Comparison of ENCODE assay signal across 9 cellular contexts in genomic region chr22:36238348-36239149, GRCh38. TPM values are rescaled to one million over a fixed set of nuclear protein-coding genes. Genes with fewer than 3 reads are reported as not detected.
DNase-seq lines count a peak whose midpoint lies in the region; ATAC-seq lines count a peak whose summit lies in the region.
"Had no signal": no experiment of that assay in that cellular context is flagged by ENCODE, and none has a peak within 500 bp of the region (broad histone marks: within the 10 kb centered on the region; RNA-seq: fewer than 3 reads in every experiment).

No MANE protein-coding gene starts in this region.

- no peaks in the 10 kb centered on the region for H3K27me3 ChIP-seq in CD4-positive, CD25-positive, alpha-beta regulatory T cell (ENCODE audit: control insufficient read depth, insufficient read depth, low read length)
- no peaks in the 10 kb centered on the region for H3K27me3 ChIP-seq in skeletal muscle tissue (ENCODE audit: control insufficient read depth in 3 of 3, insufficient read depth in 3 of 3, low read length in 3 of 3)

- peak overlapping the region; percentile 98 for H3K4me3 ChIP-seq in CD4-positive, CD25-positive, alpha-beta regulatory T cell (ENCODE audit: low read depth, low read length)
- peak overlapping the region; percentile 80 to 98 (median 94) for H3K4me3 ChIP-seq in skeletal muscle tissue (ENCODE audit: low read length in 3 of 3)

- no peak for DNase-seq in CD4-positive, CD25-positive, alpha-beta regulatory T cell
- DNase-seq in left ventricle myocardium superior (no peak), GDM1 (lab: John Stamatoyannopoulos, UW) (no peak), glomerular visceral epithelial cell (ENCODE audit: extremely low spot score) (no peak), SIG-M5 (lab: John Stamatoyannopoulos, UW) (no peak)

- H3K27me3 Mint-ChIP-seq in CD4-positive, CD25-positive, alpha-beta regulatory T cell: no peaks in the 10 kb centered on the region
- no peaks in the 10 kb centered on the region for H3K27me3 Mint-ChIP-seq in activated T-helper 17 cell treated with anti-CD3 and anti-CD28 coated beads, Interleukin-2, amount 50 U/mL, for 72 hours

- H3K36me3 ChIP-seq in CD4-positive, CD25-positive, alpha-beta regulatory T cell (ENCODE audit: control insufficient read depth, insufficient read depth, low read length): peaks cover 27% of the 10 kb centered on the region
- peaks cover 0 to 7% (median 3%) of the 10 kb centered on the region in 3 donors for H3K36me3 ChIP-seq in skeletal muscle tissue (ENCODE audit: control insufficient read depth in 3 of 3, insufficient read depth in 3 of 3, low read length in 3 of 3)

- peak overlapping the region; percentile 91 to 94 (median 91) for H3K9ac ChIP-seq in skeletal muscle tissue (ENCODE audit: low read depth in 1 of 3, low read length in 3 of 3)

- ATAC-seq in CD4-positive, CD25-positive, alpha-beta regulatory T cell (ENCODE audit: low read depth in 2 of 2): no peak
- ATAC-seq in HG03135 (IDR thresholded peaks at IDR 0.05; ENCODE audit: unreplicated experiment) (peak; percentile 4), left ventricle myocardium superior (peak; percentile 48)
- ATAC-seq in activated T-helper 17 cell treated with anti-CD3 and anti-CD28 coated beads, Interleukin-2, amount 50 U/mL, for 72 hours (replicated peaks): peak; percentile 8

- peak overlapping the region; percentile 96 to 100 (median 99) for H3K4me3 Mint-ChIP-seq in CD4-positive, CD25-positive, alpha-beta regulatory T cell
- H3K4me3 Mint-ChIP-seq in activated T-helper 17 cell treated with anti-CD3 and anti-CD28 coated beads, Interleukin-2, amount 50 U/mL, for 72 hours: peak overlapping the region; percentile 98

- intact Hi-C loops in left ventricle myocardium superior (cut with micrococcal nuclease): no loop called here

- peaks cover 0 to 12% (median 2%) of the 10 kb centered on the region in 7 donors for H3K9me3 Mint-ChIP-seq in CD4-positive, CD25-positive, alpha-beta regulatory T cell
- no peaks in the 10 kb centered on the region for H3K9me3 Mint-ChIP-seq in activated T-helper 17 cell treated with anti-CD3 and anti-CD28 coated beads, Interleukin-2, amount 50 U/mL, for 72 hours

- peaks cover 38% of the 10 kb centered on the region for H3K4me1 ChIP-seq in CD4-positive, CD25-positive, alpha-beta regulatory T cell (ENCODE audit: control insufficient read depth, insufficient read depth, low read length, poor library complexity, severe bottlenecking)
- H3K4me1 ChIP-seq in skeletal muscle tissue (ENCODE audit: control insufficient read depth in 3 of 3, insufficient read depth in 3 of 3, low read length in 3 of 3): peaks cover 40 to 50% (median 45%) of the 10 kb centered on the region in 3 donors

- H3K36me3 Mint-ChIP-seq in CD4-positive, CD25-positive, alpha-beta regulatory T cell: peaks cover 37% of the 10 kb centered on the region
- peaks cover 65% of the 10 kb centered on the region for H3K36me3 Mint-ChIP-seq in activated T-helper 17 cell treated with anti-CD3 and anti-CD28 coated beads, Interleukin-2, amount 50 U/mL, for 72 hours (ENCODE audit: low read depth)

- H3K4me1 Mint-ChIP-seq in CD4-positive, CD25-positive, alpha-beta regulatory T cell: peaks cover 33 to 64% (median 43%) of the 10 kb centered on the region in 4 donors
- H3K4me1 Mint-ChIP-seq in activated T-helper 17 cell treated with anti-CD3 and anti-CD28 coated beads, Interleukin-2, amount 50 U/mL, for 72 hours: peaks cover 50% of the 10 kb centered on the region

- H3K27ac Mint-ChIP-seq in CD4-positive, CD25-positive, alpha-beta regulatory T cell: peak overlapping the region; percentile 95 to 100 (median 96)
- H3K27ac Mint-ChIP-seq in activated T-helper 17 cell treated with anti-CD3 and anti-CD28 coated beads, Interleukin-2, amount 50 U/mL, for 72 hours: peak overlapping the region; percentile 96

- H3K27ac ChIP-seq in CD4-positive, CD25-positive, alpha-beta regulatory T cell (ENCODE audit: insufficient read depth, low read length, poor library complexity, severe bottlenecking): peak overlapping the region; percentile 81
- peak overlapping the region; percentile 93 for H3K27ac ChIP-seq in skeletal muscle tissue (ENCODE audit: low read depth, low read length)

- H3K9me3 ChIP-seq in CD4-positive, CD25-positive, alpha-beta regulatory T cell (ENCODE audit: control insufficient read depth in 2 of 2, low read length in 2 of 2): peaks cover 0 to 4% of the 10 kb centered on the region in 2 experiments
- no peaks in the 10 kb centered on the region for H3K9me3 ChIP-seq in skeletal muscle tissue (ENCODE audit: control insufficient read depth in 3 of 3, low read length in 3 of 3)

RNA-seq across cellular contexts. Expression of gene APOL2, which starts 0.8 kb away (rescaled TPM):
- total RNA-seq in CD4-positive, CD25-positive, alpha-beta regulatory T cell: 69.7 TPM
- 10 to 100 TPM; 18.8 to 28.6 (median 22.0) TPM for polyA plus RNA-seq in CD4-positive, CD25-positive, alpha-beta regulatory T cell
- 100 to 1,000 TPM; 105 to 116 TPM for total RNA-seq in activated T-helper 17 cell treated with anti-CD3 and anti-CD28 coated beads, Interleukin-2, amount 50 U/mL, for 72 hours
- total RNA-seq in left ventricle myocardium superior (56.7 TPM), skeletal muscle tissue (21.4 TPM)

RNA-seq across cellular contexts. Expression of gene APOL1, which starts 14.4 kb away (rescaled TPM):
- 16.8 TPM for total RNA-seq in CD4-positive, CD25-positive, alpha-beta regulatory T cell
- polyA plus RNA-seq in CD4-positive, CD25-positive, alpha-beta regulatory T cell: 1 to 10 TPM; 6.3 to 8.4 (median 7.2) TPM
- 10 to 100 TPM; 52.8 to 89.4 TPM for total RNA-seq in activated T-helper 17 cell treated with anti-CD3 and anti-CD28 coated beads, Interleukin-2, amount 50 U/mL, for 72 hours
- 17.6 TPM for total RNA-seq in left ventricle myocardium superior
- 4.7 TPM for total RNA-seq in skeletal muscle tissue

RNA-seq across cellular contexts. Expression of gene APOL4, which starts 36.9 kb away (rescaled TPM):
- total RNA-seq in CD4-positive, CD25-positive, alpha-beta regulatory T cell: not detected
- not detected for polyA plus RNA-seq in CD4-positive, CD25-positive, alpha-beta regulatory T cell
- 1 to 10 TPM in 1 of 2 donors, under 1 TPM in 1; 0.56 to 1.2 TPM for total RNA-seq in activated T-helper 17 cell treated with anti-CD3 and anti-CD28 coated beads, Interleukin-2, amount 50 U/mL, for 72 hours
- 3.8 TPM for total RNA-seq in left ventricle myocardium superior
- total RNA-seq in skeletal muscle tissue: 21.4 TPM
- total RNA-seq: HT1080 had no signal

Comparison
In these comparisons a context has a peak if more than half of its experiments do, and no peak if none do; other contexts are left out.
1. ATAC-seq: peak in HG03135 (single experiment), activated T-helper 17 cell treated with anti-CD3 and anti-CD28 coated beads, Interleukin-2, amount 50 U/mL, for 72 hours (single experiment) and left ventricle myocardium superior (single experiment); none in CD4-positive, CD25-positive, alpha-beta regulatory T cell (0 of 2).